In genomic region chr20:53866787-53867740, GRCh38 we compare ENCODE assay signal across 8 cellular contexts.
DNase-seq lines count a peak whose midpoint lies in the region; ATAC-seq and TF ChIP-seq lines count a peak whose summit lies in the region.

No MANE protein-coding gene starts in this region.

- no peak overlapping the region for H3K4me3 ChIP-seq in left lung
- H3K4me3 ChIP-seq in upper lobe of right lung: no peak overlapping the region

- no peak for TF ChIP-seq CTCF in left lung (IDR thresholded peaks at IDR 0.05)
- no peak for TF ChIP-seq CTCF in upper lobe of right lung (IDR thresholded peaks at IDR 0.05)

- peaks cover 74% of the 10 kb centered on the region for H3K4me1 Mint-ChIP-seq in activated CD4-positive, alpha-beta T cell treated with anti-CD3 and anti-CD28 coated beads, Interleukin-2, amount 10 ng/mL, durations not matched to agents 7 days and 5 days
- H3K4me1 Mint-ChIP-seq in activated T-helper 1 cell treated with anti-CD3 and anti-CD28 coated beads, Interleukin-12 subunit alpha, Interleukin-12 subunit beta, Interleukin-2, Interleukin-4 antibody, amounts not matched to agents 30 ng/mL and 10 ng/mL and 1 ng/mL, durations not matched to agents 14 hours and 24 hours and 36 hours (ENCODE audit: low read depth): peaks cover 57% of the 10 kb centered on the region

- ATAC-seq in HG03432 (IDR thresholded peaks at IDR 0.05; ENCODE audit: unreplicated experiment) (peak; percentile 60), left lung (peak; percentile 25), upper lobe of right lung (peak; percentile 12)

- H3K36me3 Mint-ChIP-seq in activated CD4-positive, alpha-beta T cell treated with anti-CD3 and anti-CD28 coated beads, Interleukin-2, amount 10 ng/mL, durations not matched to agents 7 days and 5 days (ENCODE audit: low read depth): no peaks in the 10 kb centered on the region
- H3K36me3 Mint-ChIP-seq in activated T-helper 1 cell treated with anti-CD3 and anti-CD28 coated beads, Interleukin-12 subunit alpha, Interleukin-12 subunit beta, Interleukin-2, Interleukin-4 antibody, amounts not matched to agents 30 ng/mL and 10 ng/mL and 1 ng/mL, durations not matched to agents 14 hours and 24 hours and 36 hours (ENCODE audit: low read depth): no peaks in the 10 kb centered on the region

- H3K27ac ChIP-seq in left lung (peak overlapping the region; percentile 76), upper lobe of right lung (peak overlapping the region; percentile 77), caudate nucleus (ENCODE audit: low read depth, low read length) (no peak overlapping the region)

- H3K4me3 Mint-ChIP-seq in activated CD4-positive, alpha-beta T cell treated with anti-CD3 and anti-CD28 coated beads, Interleukin-2, amount 10 ng/mL, durations not matched to agents 7 days and 5 days: peak overlapping the region; percentile 20
- H3K4me3 Mint-ChIP-seq in activated T-helper 1 cell treated with anti-CD3 and anti-CD28 coated beads, Interleukin-12 subunit alpha, Interleukin-12 subunit beta, Interleukin-2, Interleukin-4 antibody, amounts not matched to agents 30 ng/mL and 10 ng/mL and 1 ng/mL, durations not matched to agents 14 hours and 24 hours and 36 hours: peak overlapping the region; percentile 47

- peak overlapping the region; percentile 88 for H3K27ac Mint-ChIP-seq in activated CD4-positive, alpha-beta T cell treated with anti-CD3 and anti-CD28 coated beads, Interleukin-2, amount 10 ng/mL, durations not matched to agents 7 days and 5 days
- H3K27ac Mint-ChIP-seq in activated T-helper 1 cell treated with anti-CD3 and anti-CD28 coated beads, Interleukin-12 subunit alpha, Interleukin-12 subunit beta, Interleukin-2, Interleukin-4 antibody, amounts not matched to agents 30 ng/mL and 10 ng/mL and 1 ng/mL, durations not matched to agents 14 hours and 24 hours and 36 hours: peak overlapping the region; percentile 74

- H3K36me3 ChIP-seq in left lung (no peaks in the 10 kb centered on the region), upper lobe of right lung (no peaks in the 10 kb centered on the region)

- H3K27me3 ChIP-seq in left lung: no peaks in the 10 kb centered on the region
- H3K27me3 ChIP-seq in upper lobe of right lung: no peaks in the 10 kb centered on the region

- no peaks in the 10 kb centered on the region for H3K9me3 ChIP-seq in left lung
- no peaks in the 10 kb centered on the region for H3K9me3 ChIP-seq in upper lobe of right lung

- POLR2A ChIA-PET in activated CD4-positive, alpha-beta T cell treated with anti-CD3 and anti-CD28 coated beads, Interleukin-2, amount 10 ng/mL, durations not matched to agents 7 days and 5 days (lab: Charles Lee): interaction anchor here (0.5 kb wide), 1 partner anchor 57 kb away, joined by 4 read pairs; no protein-coding TSS in a partner anchor

- no peak for DNase-seq in activated CD4-positive, alpha-beta T cell treated with anti-CD3 and anti-CD28 coated beads, Interleukin-2, amount 10 ng/mL, durations not matched to agents 7 days and 5 days
- DNase-seq in activated CD4-positive, alpha-beta T cell treated with anti-CD3 and anti-CD28 coated beads for 1 hour: no peak
- no peak for DNase-seq in activated T-helper 1 cell treated with anti-CD3 and anti-CD28 coated beads, Interleukin-12 subunit alpha, Interleukin-12 subunit beta, Interleukin-2, Interleukin-4 antibody, amounts not matched to agents 30 ng/mL and 10 ng/mL and 1 ng/mL, durations not matched to agents 14 hours and 24 hours and 36 hours (ENCODE audit: low spot score)
- DNase-seq in left lung: no peak
- DNase-seq in upper lobe of right lung: no peak
- no peak for DNase-seq in caudate nucleus (lab: John Stamatoyannopoulos, UW)
- DNase-seq in NCI-H226: no peak

- CTCF ChIA-PET in activated CD4-positive, alpha-beta T cell treated with anti-CD3 and anti-CD28 coated beads, Interleukin-2, amount 10 ng/mL, durations not matched to agents 7 days and 5 days (lab: Charles Lee): interaction anchor here (0.9 to 3.0 kb wide), 7 partner anchors 10 to 277 kb away, joined by 3 to 14 read pairs (median 3); no protein-coding TSS in a partner anchor

- intact Hi-C loops in activated T-helper 1 cell treated with anti-CD3 and anti-CD28 coated beads, Interleukin-12 subunit alpha, Interleukin-12 subunit beta, Interleukin-2, Interleukin-4 antibody, amounts not matched to agents 30 ng/mL and 10 ng/mL and 1 ng/mL, durations not matched to agents 14 hours and 24 hours and 36 hours (cut with micrococcal nuclease): loop anchor here (5.0 kb wide), 1 partner anchor 40 kb away; no protein-coding TSS in a partner anchor
- intact Hi-C loops in left lung (cut with DNase I) (no loop called here), upper lobe of right lung (cut with DNase I) (no loop called here)

- H3K27me3 Mint-ChIP-seq in activated CD4-positive, alpha-beta T cell treated with anti-CD3 and anti-CD28 coated beads, Interleukin-2, amount 10 ng/mL, durations not matched to agents 7 days and 5 days: no peaks in the 10 kb centered on the region
- no peaks in the 10 kb centered on the region for H3K27me3 Mint-ChIP-seq in activated T-helper 1 cell treated with anti-CD3 and anti-CD28 coated beads, Interleukin-12 subunit alpha, Interleukin-12 subunit beta, Interleukin-2, Interleukin-4 antibody, amounts not matched to agents 30 ng/mL and 10 ng/mL and 1 ng/mL, durations not matched to agents 14 hours and 24 hours and 36 hours (ENCODE audit: insufficient read depth)

- no peaks in the 10 kb centered on the region for H3K9me3 Mint-ChIP-seq in activated CD4-positive, alpha-beta T cell treated with anti-CD3 and anti-CD28 coated beads, Interleukin-2, amount 10 ng/mL, durations not matched to agents 7 days and 5 days
- H3K9me3 Mint-ChIP-seq in activated T-helper 1 cell treated with anti-CD3 and anti-CD28 coated beads, Interleukin-12 subunit alpha, Interleukin-12 subunit beta, Interleukin-2, Interleukin-4 antibody, amounts not matched to agents 30 ng/mL and 10 ng/mL and 1 ng/mL, durations not matched to agents 14 hours and 24 hours and 36 hours: no peaks in the 10 kb centered on the region

- H3K4me1 ChIP-seq in left lung (peaks cover 15 to 43% of the 10 kb centered on the region in 2 donors), upper lobe of right lung (peaks cover 34% of the 10 kb centered on the region)
